In genomic region chr15:63391669-63392354, GRCh38 we compare ENCODE assay signal across 20 cellular contexts. TPM values are rescaled to one million over a fixed set of nuclear protein-coding genes. Genes with fewer than 3 reads are reported as not detected.
DNase-seq lines count a peak whose midpoint lies in the region; ATAC-seq and TF ChIP-seq lines count a peak whose summit lies in the region.
"Had no signal": no experiment of that assay in that cellular context is flagged by ENCODE, and none has a peak within 500 bp of the region (broad histone marks: within the 10 kb centered on the region; RNA-seq: fewer than 3 reads in every experiment).

No MANE protein-coding gene starts in this region.

- TF ChIP-seq EP300 in transverse colon (IDR thresholded peaks at IDR 0.05; ENCODE audit: low read depth), result no peak

- H3K36me3 ChIP-seq in body of pancreas (replicated peaks in 1 of 2; ENCODE audit: insufficient read depth in 1 of 2, low read depth in 2 of 2) (no peaks in the 10 kb centered on the region), transverse colon (no peaks in the 10 kb centered on the region)
- H3K36me3 ChIP-seq: SJSA1 had no signal

- no peak for ATAC-seq in Right ventricle myocardium inferior
- ATAC-seq in body of pancreas, result no peak
- no peak for ATAC-seq in HG02981 (IDR thresholded peaks at IDR 0.05; ENCODE audit: unreplicated experiment)
- no peak for ATAC-seq in foreskin keratinocyte

- peak overlapping the region in 3 of 4 donors; percentile 13 to 33 (median 30) for H3K27ac ChIP-seq in body of pancreas
- peak overlapping the region in 3 of 4 donors; percentile 2 to 51 (median 35) for H3K27ac ChIP-seq in transverse colon
- no peak overlapping the region for H3K27ac ChIP-seq in foreskin keratinocyte
- H3K27ac ChIP-seq: SJSA1 had no signal

- H3K9me3 ChIP-seq in body of pancreas (no peaks in the 10 kb centered on the region), transverse colon (no peaks in the 10 kb centered on the region)
- H3K9me3 ChIP-seq: SJSA1 had no signal

- TF ChIP-seq CTCF in body of pancreas (IDR thresholded peaks at IDR 0.05) (no peak), transverse colon (IDR thresholded peaks at IDR 0.05) (no peak), foreskin keratinocyte (conservative IDR thresholded peaks at IDR 0.05) (no peak)

- H3K27me3 ChIP-seq in body of pancreas (no peaks in the 10 kb centered on the region), transverse colon (no peaks in the 10 kb centered on the region), foreskin keratinocyte (no peaks in the 10 kb centered on the region)
- H3K27me3 ChIP-seq: SJSA1 had no signal

- intact Hi-C loops in cardiac septum (cut with DNase I) (no loop called here), Right ventricle myocardium inferior (cut with DNase I) (no loop called here), body of pancreas (cut with DNase I) (no loop called here), transverse colon (cut with DNase I; ENCODE audit: low total_unique reads) (no loop called here)

- WGBS in body of pancreas, 2 donors, result 77 to 84% methylated on average over 6 of the region's 6 CpGs
- 69 to 82% methylated on average over 3 to 6 of the region's 6 CpGs for WGBS in transverse colon (ENCODE audit: low coverage in 1 of 2), 2 donors

- no peak overlapping the region for H3K4me3 ChIP-seq in body of pancreas
- H3K4me3 ChIP-seq in transverse colon, result no peak overlapping the region
- H3K4me3 ChIP-seq: SJSA1 had no signal

- no peak for TF ChIP-seq POLR2A in body of pancreas (IDR thresholded peaks at IDR 0.05)
- TF ChIP-seq POLR2A in transverse colon (IDR thresholded peaks at IDR 0.05), result no peak

- H3K4me1 ChIP-seq in body of pancreas, result peaks cover 74% of the 10 kb centered on the region
- H3K4me1 ChIP-seq in transverse colon, result peaks cover 2 to 37% (median 25%) of the 10 kb centered on the region in 4 donors
- H3K4me1 ChIP-seq in foreskin keratinocyte, result no peaks in the 10 kb centered on the region
- H3K4me1 ChIP-seq: SJSA1 had no signal

- in situ Hi-C loops in transverse colon (cut with MboI; ENCODE audit: low pct_ligation_motif_present in 1 of 4, low pct_unique_long_range_greater_than_20kb in 1 of 4, low sequenced_read_pairs in 3 of 4), result no loop called here

- peak; percentile 24 for DNase-seq in cardiac septum (ENCODE audit: low spot score)
- no peak for DNase-seq in Right ventricle myocardium inferior (ENCODE audit: missing footprints)
- DNase-seq in OCI-M1 (lab: John Stamatoyannopoulos, UW), result peak; percentile 52
- no peak for DNase-seq in body of pancreas
- no peak for DNase-seq in transverse colon
- no peak for DNase-seq in HPDE6-E6E7 (ENCODE audit: extremely low spot score)
- no peak for DNase-seq in foreskin keratinocyte
- DNase-seq: ACHN, AML-193, DMS79, HFFc6, NCI-H1417, NCI-H187 treated with DMSO at 0.1 percent for 48 hours, NCI-H2171, NCI-H446, NCI-H69 had no signal

RNA-seq across cellular contexts. Expression of gene CA12, which starts 10.2 kb away (rescaled TPM):
- 0.11 TPM for total RNA-seq in cardiac septum
- 0.65 TPM for total RNA-seq in Right ventricle myocardium inferior
- 10 to 100 TPM; 16.1 to 25.7 TPM for total RNA-seq in body of pancreas
- total RNA-seq in transverse colon, result 100 to 1,000 TPM; 121 to 392 (median 329) TPM
- total RNA-seq in foreskin keratinocyte, result 21.6 and 32.3 TPM in 2 replicates
- 8.8 and 10.6 TPM in 2 replicates for polyA plus RNA-seq in foreskin keratinocyte
- total RNA-seq: CD4-positive, alpha-beta memory T cell; OCI-LY7 had no signal
- polyA plus RNA-seq: CD4-positive, alpha-beta memory T cell had no signal

Comparison
In these comparisons a context has a peak if more than half of its experiments do, and no peak if none do; other contexts are left out.
1. DNase-seq: peak in cardiac septum (single experiment) and OCI-M1 (single experiment); none in Right ventricle myocardium inferior (single experiment), body of pancreas (0 of 4), transverse colon (single experiment), HPDE6-E6E7 (single experiment) and foreskin keratinocyte (0 of 2).
2. RNA of gene CA12, which starts 10.2 kb away (total RNA-seq): 121 to 392 TPM in transverse colon, 16.1 to 25.7 TPM in body of pancreas and 21.6 to 32.3 TPM in foreskin keratinocyte; 0.65 TPM in Right ventricle myocardium inferior (single experiment) and 0.11 TPM in cardiac septum (single experiment); every median in the first group is over 10 times any median in the second.